In genomic region chr2:141595531-141595930, GRCh38 we compare ENCODE assay signal across 19 cellular contexts.
"Had no signal": no experiment of that assay in that cellular context is flagged by ENCODE, and none has a peak within 500 bp of the region (broad histone marks: within the 10 kb centered on the region; RNA-seq: fewer than 3 reads in every experiment).

No MANE protein-coding gene starts in this region.

- H3K4me3 ChIP-seq: gastrocnemius medialis, left ventricle myocardium inferior, lower lobe of right lung, neural progenitor cell, ovary, suprapubic skin, thyroid gland, upper lobe of left lung, uterus had no signal

- H3K27ac ChIP-seq: gastrocnemius medialis, left ventricle myocardium inferior, lower lobe of right lung, neural progenitor cell, ovary, suprapubic skin, thyroid gland, upper lobe of left lung, uterus had no signal

- DNase-seq: effector memory CD4-positive, alpha-beta T cell; gastrocnemius medialis; kidney; left cardiac atrium; left ventricle myocardium inferior; lower lobe of right lung; midbrain; nucleus accumbens; ovary; right cardiac atrium; small intestine; stimulated activated CD4-positive, alpha-beta T cell treated with anti-CD3 and anti-CD28 coated beads, Interleukin-12 subunit alpha, Interleukin-12 subunit beta, amount 100 ng/mL, for 4 hours; stimulated activated CD8-positive, alpha-beta memory T cell treated with anti-CD3 and anti-CD28 coated beads, Interleukin-4, amount 100 ng/mL, for 48 hours; stimulated activated naive CD8-positive, alpha-beta T cell treated with anti-CD3 and anti-CD28 coated beads, Interleukin-15, Interleukin-2, amounts not matched to agents 100 U/mL and 50 U/mL, for 24 hours; thyroid gland; upper lobe of left lung; uterus had no signal

- H2AFZ ChIP-seq: neural progenitor cell had no signal

- H3K4me2 ChIP-seq: neural progenitor cell had no signal

- H3K36me3 ChIP-seq: gastrocnemius medialis, left ventricle myocardium inferior, lower lobe of right lung, neural progenitor cell, ovary, suprapubic skin, thyroid gland, upper lobe of left lung, uterus had no signal

- H3K4me1 ChIP-seq: gastrocnemius medialis, lower lobe of right lung, neural progenitor cell, suprapubic skin, thyroid gland, upper lobe of left lung, uterus had no signal

- H3K27me3 ChIP-seq: gastrocnemius medialis, neural progenitor cell, ovary, suprapubic skin, thyroid gland, upper lobe of left lung, uterus had no signal

- H3K9me3 ChIP-seq: gastrocnemius medialis, lower lobe of right lung, ovary, suprapubic skin, thyroid gland, uterus had no signal

- H3K9ac ChIP-seq: neural progenitor cell had no signal
